Comparison of ENCODE assay signal across 14 cellular contexts in the genomic region with DNA sequence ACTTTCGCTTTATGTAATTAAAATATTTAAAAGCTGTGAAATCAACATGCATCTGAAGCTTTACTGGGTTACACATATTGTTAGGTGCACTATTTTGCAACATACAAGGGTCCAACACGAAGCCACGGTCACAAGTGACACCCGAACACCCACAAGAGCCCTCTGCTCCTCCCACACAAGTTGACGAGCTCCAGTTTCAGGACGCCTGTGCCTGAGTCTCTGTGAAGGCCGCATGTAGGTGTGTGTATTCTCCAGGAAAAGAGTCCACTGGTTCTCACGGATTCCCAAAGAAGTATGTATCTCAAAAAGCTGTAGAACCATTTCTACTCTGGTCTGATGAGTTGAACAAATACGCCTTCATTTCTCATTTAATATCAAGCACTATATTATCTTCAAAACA. TPM values are rescaled to one million over a fixed set of nuclear protein-coding genes. Genes with fewer than 3 reads are reported as not detected.
DNase-seq lines count a peak whose midpoint lies in the region; ATAC-seq, FAIRE-seq and TF ChIP-seq lines count a peak whose summit lies in the region.
"Had no signal": no experiment of that assay in that cellular context is flagged by ENCODE, and none has a peak within 500 bp of the region (broad histone marks: within the 10 kb centered on the region; RNA-seq: fewer than 3 reads in every experiment).

No MANE protein-coding gene starts in this region.

- FAIRE-seq in GM18507 (lab: Jason Lieb, UNC), result peak; percentile 65
- FAIRE-seq: RCC 7860 had no signal

- H3K27ac ChIP-seq in CD8-positive, alpha-beta memory T cell (ENCODE audit: low read depth, low read length), result peak overlapping the region; percentile 1
- H3K27ac ChIP-seq: foreskin keratinocyte had no signal

- CTCF ChIA-PET in CD8-positive, alpha-beta memory T cell (lab: Charles Lee), result interaction anchor here (0.6 kb wide), 1 partner anchor 10 kb away, joined by 3 read pairs; no protein-coding TSS in a partner anchor

- POLR2A ChIA-PET in CD8-positive, alpha-beta memory T cell (lab: Charles Lee), result interaction anchor here (0.8 to 1.0 kb wide), 2 partner anchors 12 to 16 kb away, joined by 3 to 4 read pairs; partner anchors contain the start of gene SLC15A4

- H3K9me3 ChIP-seq in CD8-positive, alpha-beta memory T cell (ENCODE audit: low read length), result no peaks in the 10 kb centered on the region
- no peaks in the 10 kb centered on the region for H3K9me3 ChIP-seq in T-helper 17 cell (ENCODE audit: control insufficient read depth, low read length, poor library complexity, severe bottlenecking)

- no peaks in the 10 kb centered on the region for H3K27me3 ChIP-seq in CD8-positive, alpha-beta memory T cell (ENCODE audit: insufficient read depth, low read length, poor library complexity, severe bottlenecking)
- H3K27me3 ChIP-seq: foreskin keratinocyte had no signal

- H3K4me1 ChIP-seq in CD8-positive, alpha-beta memory T cell (ENCODE audit: insufficient read depth, low read length), result peaks cover 35% of the 10 kb centered on the region
- H3K4me1 ChIP-seq: foreskin keratinocyte had no signal

- H3K4me3 Mint-ChIP-seq in CD8-positive, alpha-beta memory T cell, result peak overlapping the region; percentile 43 to 85 (median 76)
- H3K4me3 Mint-ChIP-seq in T-helper 17 cell, result peak overlapping the region; percentile 25
- no peak overlapping the region for H3K4me3 Mint-ChIP-seq in nephron progenitor cell

- peak in 1 of 5 donors; percentile 26 for DNase-seq in CD8-positive, alpha-beta memory T cell
- DNase-seq in GM18507 (ENCODE audit: extremely low spot score, insufficient read length, low read depth) (no peak), T-helper 17 cell (no peak), nephron progenitor cell (no peak), lower leg skin (ENCODE audit: low spot score in 2 of 2) (no peak), 8988T (no peak)
- DNase-seq: Calu3; effector CD8-positive, alpha-beta T cell; foreskin keratinocyte; NCI-H1048; retina had no signal

- TF ChIP-seq POLR2A in lower leg skin (IDR thresholded peaks at IDR 0.05), result no peak

- H3K36me3 Mint-ChIP-seq in CD8-positive, alpha-beta memory T cell, result peaks cover 3 to 61% (median 26%) of the 10 kb centered on the region in 3 donors
- H3K36me3 Mint-ChIP-seq in T-helper 17 cell (ENCODE audit: low read depth) (peaks cover 2% of the 10 kb centered on the region), nephron progenitor cell (ENCODE audit: low read depth) (peaks cover 62% of the 10 kb centered on the region)

- peak overlapping the region; percentile 70 to 98 (median 88) for H3K27ac Mint-ChIP-seq in CD8-positive, alpha-beta memory T cell
- H3K27ac Mint-ChIP-seq in T-helper 17 cell (peak overlapping the region; percentile 90), nephron progenitor cell (peak overlapping the region; percentile 27)

- ATAC-seq in T-helper 17 cell (no peak), HG03280 (IDR thresholded peaks at IDR 0.05; ENCODE audit: unreplicated experiment) (no peak)
- ATAC-seq: foreskin keratinocyte had no signal

- peaks cover 57 to 70% (median 68%) of the 10 kb centered on the region in 3 donors for H3K4me1 Mint-ChIP-seq in CD8-positive, alpha-beta memory T cell
- H3K4me1 Mint-ChIP-seq in T-helper 17 cell (peaks cover 30% of the 10 kb centered on the region), nephron progenitor cell (peaks cover 24% of the 10 kb centered on the region)

- no peaks in the 10 kb centered on the region for H3K9me3 Mint-ChIP-seq in CD8-positive, alpha-beta memory T cell
- H3K9me3 Mint-ChIP-seq in nephron progenitor cell, result no peaks in the 10 kb centered on the region

- 86 to 94% methylated on average over 9 of the region's 9 CpGs for WGBS in lower leg skin, 2 donors

- peaks cover 31% of the 10 kb centered on the region for H3K36me3 ChIP-seq in CD8-positive, alpha-beta memory T cell (ENCODE audit: insufficient read depth, low read length)

- no peak overlapping the region for H3K4me3 ChIP-seq in CD8-positive, alpha-beta memory T cell (ENCODE audit: low read length)
- no peak overlapping the region for H3K4me3 ChIP-seq in lower leg skin (ENCODE audit: low read depth, poor library complexity, severe bottlenecking)

- no peaks in the 10 kb centered on the region for H3K27me3 Mint-ChIP-seq in CD8-positive, alpha-beta memory T cell
- H3K27me3 Mint-ChIP-seq in T-helper 17 cell (no peaks in the 10 kb centered on the region), nephron progenitor cell (ENCODE audit: low read depth, poor library complexity) (no peaks in the 10 kb centered on the region)

- no peak for TF ChIP-seq CTCF in nephron progenitor cell (IDR thresholded peaks at IDR 0.05)
- no peak for TF ChIP-seq CTCF in lower leg skin (IDR thresholded peaks at IDR 0.05)

- intact Hi-C loops in lower leg skin (cut with DNase I; ENCODE audit: low total_unique reads), result no loop called here

RNA-seq across cellular contexts. Expression of gene SLC15A4, which starts 12.0 kb away (rescaled TPM):
- 10 to 100 TPM; 21.0 to 21.7 TPM for total RNA-seq in CD8-positive, alpha-beta memory T cell
- 16.1 TPM for polyA plus RNA-seq in CD8-positive, alpha-beta memory T cell
- 10 to 100 TPM; 15.5 to 17.2 TPM for total RNA-seq in T-helper 17 cell
- total RNA-seq in lower leg skin, result 10 to 100 TPM; 41.3 to 55.1 (median 43.6) TPM

RNA-seq across cellular contexts. Expression of gene GLT1D1, which starts 41.5 kb away (rescaled TPM):
- under 1 TPM; 0.22 to 0.24 TPM for total RNA-seq in CD8-positive, alpha-beta memory T cell
- polyA plus RNA-seq in CD8-positive, alpha-beta memory T cell, result 0.24 TPM
- total RNA-seq in T-helper 17 cell (1 to 10 TPM in 1 of 2 donors, under 1 TPM in 1; 0.10 to 1.2 TPM), lower leg skin (1 to 10 TPM; 1.5 to 2.2 (median 1.9) TPM)
- total RNA-seq: Calu3, foreskin keratinocyte, HT1080 had no signal
- polyA plus RNA-seq: foreskin keratinocyte had no signal

Comparison
In these comparisons a context has a peak if more than half of its experiments do, and no peak if none do; other contexts are left out.
1. H3K27ac Mint-ChIP-seq: peak in every context shown above with its lines; median percentile 90 in T-helper 17 cell; 88 in CD8-positive, alpha-beta memory T cell; 27 in nephron progenitor cell.